In the genomic region with DNA sequence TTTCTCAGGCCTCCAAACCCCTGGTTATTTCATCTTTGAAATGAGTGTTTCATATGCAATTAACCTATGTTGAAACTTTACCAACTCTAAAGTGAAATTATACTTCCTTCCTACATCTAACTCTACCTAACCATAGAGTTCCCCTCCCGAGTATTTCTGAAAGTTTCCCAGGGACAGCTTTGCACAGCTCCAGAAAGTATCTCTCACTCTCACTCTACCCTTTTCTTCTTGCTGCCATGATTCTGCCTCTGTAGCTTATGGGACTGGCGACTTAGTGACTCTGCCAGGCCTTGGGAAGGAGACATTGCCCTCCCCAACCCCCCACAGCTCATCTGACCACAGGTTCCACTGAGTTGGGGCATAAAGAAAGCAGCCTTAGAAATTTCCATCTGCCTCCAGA, we compare ENCODE assay signal across 10 cellular contexts.
A peak's percentile ranks its signal among the peaks of the same experiment; 100 is the strongest.
DNase-seq lines count a peak whose midpoint lies in the region; ATAC-seq, FAIRE-seq and TF ChIP-seq lines count a peak whose summit lies in the region.
"Had no signal": no experiment of that assay in that cellular context is flagged by ENCODE, and none has a peak within 500 bp of the region (broad histone marks: within the 10 kb centered on the region; RNA-seq: fewer than 3 reads in every experiment).

No MANE protein-coding gene starts in this region.

- no peaks in the 10 kb centered on the region for H3K9me3 ChIP-seq in psoas muscle

- H3K27me3 Mint-ChIP-seq in T-cell (no peaks in the 10 kb centered on the region), nephron progenitor cell (ENCODE audit: low read depth, poor library complexity) (peaks cover 3% of the 10 kb centered on the region)

- POLR2A ChIA-PET in T-cell (lab: Charles Lee), result no interaction called here

- DNase-seq in GM12891 (ENCODE audit: insufficient read length, low spot score) (no peak), T-cell (no peak), nephron progenitor cell (no peak), hippocampal formation (lab: John Stamatoyannopoulos, UW) (no peak), psoas muscle (no peak)
- DNase-seq in stimulated activated naive CD4-positive, alpha-beta T cell treated with Interleukin-2 at 50 U/mL for 16 hours (lab: John Stamatoyannopoulos, UW), result no peak
- DNase-seq: GDM1 had no signal

- no peaks in the 10 kb centered on the region for H3K9me3 Mint-ChIP-seq in T-cell
- H3K9me3 Mint-ChIP-seq in nephron progenitor cell, result no peaks in the 10 kb centered on the region

- peak overlapping the region in 1 of 3 donors; percentile 59 for H3K4me3 Mint-ChIP-seq in T-cell
- no peak overlapping the region for H3K4me3 Mint-ChIP-seq in nephron progenitor cell

- H3K36me3 ChIP-seq in psoas muscle (ENCODE audit: insufficient read depth in 1 of 2, low read depth in 1 of 2), result no peaks in the 10 kb centered on the region

- H3K27me3 ChIP-seq in psoas muscle (ENCODE audit: insufficient read depth in 3 of 3, low read length in 2 of 3), result no peaks in the 10 kb centered on the region

- CTCF ChIA-PET in T-cell (lab: Charles Lee), result no interaction called here

- TF ChIP-seq CTCF in nephron progenitor cell (IDR thresholded peaks at IDR 0.05), result no peak
- TF ChIP-seq CTCF in psoas muscle (IDR thresholded peaks at IDR 0.05), result no peak

- H3K27ac Mint-ChIP-seq in T-cell (peak overlapping the region; percentile 86 to 94), nephron progenitor cell (peak overlapping the region; percentile 86)

- no peaks in the 10 kb centered on the region for H3K36me3 Mint-ChIP-seq in T-cell
- H3K36me3 Mint-ChIP-seq in nephron progenitor cell (ENCODE audit: low read depth), result no peaks in the 10 kb centered on the region

- peak; percentile 34 for ATAC-seq in HG02885 (IDR thresholded peaks at IDR 0.05; ENCODE audit: poor library complexity, unreplicated experiment)
- ATAC-seq in T-cell (replicated peaks in 1 of 4), result no peak
- no peak for ATAC-seq in HG03139 (IDR thresholded peaks at IDR 0.05; ENCODE audit: unreplicated experiment)
- no peak for ATAC-seq in psoas muscle

- no peak overlapping the region for H3K4me3 ChIP-seq in psoas muscle

- intact Hi-C loops in psoas muscle (cut with DNase I), result no loop called here

- TF ChIP-seq POLR2A in GM12891 (IDR thresholded peaks at IDR 0.05; ENCODE audit: low read depth, low read length), result no peak

- H3K27ac ChIP-seq in psoas muscle, result no peak overlapping the region

- 83 to 87% (median 86%) methylated on average over 2 of the region's 2 CpGs for whole genome bisulfite sequencing in psoas muscle, 3 donors

- H3K4me1 Mint-ChIP-seq in T-cell (peaks cover 68 to 75% (median 70%) of the 10 kb centered on the region in 3 donors), nephron progenitor cell (peaks cover 44% of the 10 kb centered on the region)

- FAIRE-seq in GM12891 (lab: Jason Lieb, UNC), result peak; percentile 35
- FAIRE-seq: endometrium had no signal

- H3K4me1 ChIP-seq in psoas muscle, result no peaks in the 10 kb centered on the region

TF ChIP-seq in GM12891, 5 proteins besides CTCF, POLR2A, EP300 and RAD21:
- TF ChIP-seq POU2F2 (IDR thresholded peaks at IDR 0.05; ENCODE audit: low read depth, low read length) (no peak), PAX5 (IDR thresholded peaks at IDR 0.05; ENCODE audit: insufficient read depth, low read length, severe bottlenecking) (no peak), POLR2AphosphoS5 (IDR thresholded peaks at IDR 0.05; ENCODE audit: low read depth, low read length) (no peak), TAF1 (IDR thresholded peaks at IDR 0.05; ENCODE audit: low read depth, low read length) (peak; percentile 28; the same call in 1 of the 2 replicates), SPI1 (IDR thresholded peaks at IDR 0.05; ENCODE audit: low read depth, low read length) (peak; percentile 46; the same call in 1 of the 2 replicates)
